In genomic region chr18:43916984-43917383, GRCh38 we compare ENCODE assay signal across 16 cellular contexts.
A peak's percentile ranks its signal among the peaks of the same experiment; 100 is the strongest.
DNase-seq lines count a peak whose midpoint lies in the region; ATAC-seq and TF ChIP-seq lines count a peak whose summit lies in the region.
"Had no signal": no experiment of that assay in that cellular context is flagged by ENCODE, and none has a peak within 500 bp of the region (broad histone marks: within the 10 kb centered on the region; RNA-seq: fewer than 3 reads in every experiment).

No MANE protein-coding gene starts in this region.

- H3K4me3 Mint-ChIP-seq in stimulated activated naive CD8-positive, alpha-beta T cell treated with anti-CD3 and anti-CD28 coated beads, Interleukin-15, amount 100 ng/mL, for 72 hours: no peak overlapping the region
- H3K4me3 Mint-ChIP-seq in naive thymus-derived CD4-positive, alpha-beta T cell: no peak overlapping the region
- no peak overlapping the region for H3K4me3 Mint-ChIP-seq in activated CD4-positive, alpha-beta T cell treated with anti-CD3 and anti-CD28 coated beads, Interleukin-2, amount 10 ng/mL, durations not matched to agents 7 days and 5 days
- H3K4me3 Mint-ChIP-seq: CD4-positive, CD25-positive, alpha-beta regulatory T cell; H9 had no signal

- no peaks in the 10 kb centered on the region for H3K4me1 Mint-ChIP-seq in stimulated activated naive CD8-positive, alpha-beta T cell treated with anti-CD3 and anti-CD28 coated beads, Interleukin-15, amount 100 ng/mL, for 72 hours
- H3K4me1 Mint-ChIP-seq in naive thymus-derived CD4-positive, alpha-beta T cell: no peaks in the 10 kb centered on the region
- no peaks in the 10 kb centered on the region for H3K4me1 Mint-ChIP-seq in activated CD4-positive, alpha-beta T cell treated with anti-CD3 and anti-CD28 coated beads, Interleukin-2, amount 10 ng/mL, durations not matched to agents 7 days and 5 days
- H3K4me1 Mint-ChIP-seq: CD4-positive, CD25-positive, alpha-beta regulatory T cell had no signal

- no peak for TF ChIP-seq CTCF in left lung (IDR thresholded peaks at IDR 0.05)

- no peaks in the 10 kb centered on the region for H3K9me3 ChIP-seq in left lung
- no peaks in the 10 kb centered on the region for H3K9me3 ChIP-seq in naive thymus-derived CD4-positive, alpha-beta T cell (ENCODE audit: control insufficient read depth in 2 of 3, low read length in 3 of 3)
- H3K9me3 ChIP-seq: BLaER1 treated with 17β-estradiol and CSF1 and Interleukin-3, amounts not matched to agents 10 nM and 100 nM had no signal

- peak; percentile 36 for ATAC-seq in GM18511 (IDR thresholded peaks at IDR 0.05; ENCODE audit: unreplicated experiment)
- peak; percentile 28 for ATAC-seq in GM19397 (IDR thresholded peaks at IDR 0.05; ENCODE audit: unreplicated experiment)
- ATAC-seq in HG03354 (IDR thresholded peaks at IDR 0.05; ENCODE audit: poor library complexity, severe bottlenecking, unreplicated experiment): peak; percentile 53
- ATAC-seq in stimulated activated naive CD8-positive, alpha-beta T cell treated with anti-CD3 and anti-CD28 coated beads, Interleukin-15, amount 100 ng/mL, for 72 hours: no peak
- no peak for ATAC-seq in left lung
- no peak for ATAC-seq in naive thymus-derived CD4-positive, alpha-beta T cell

- H3K4me3 ChIP-seq in left lung: no peak overlapping the region
- no peak overlapping the region for H3K4me3 ChIP-seq in naive thymus-derived CD4-positive, alpha-beta T cell (ENCODE audit: low read length)
- H3K4me3 ChIP-seq: BLaER1 treated with 17β-estradiol and CSF1 and Interleukin-3, amounts not matched to agents 10 nM and 100 nM had no signal

- H3K9me3 Mint-ChIP-seq in stimulated activated naive CD8-positive, alpha-beta T cell treated with anti-CD3 and anti-CD28 coated beads, Interleukin-15, amount 100 ng/mL, for 72 hours: no peaks in the 10 kb centered on the region
- peaks cover 0 to 22% (median 3%) of the 10 kb centered on the region in 11 donors for H3K9me3 Mint-ChIP-seq in naive thymus-derived CD4-positive, alpha-beta T cell
- H3K9me3 Mint-ChIP-seq in activated CD4-positive, alpha-beta T cell treated with anti-CD3 and anti-CD28 coated beads, Interleukin-2, amount 10 ng/mL, durations not matched to agents 7 days and 5 days: no peaks in the 10 kb centered on the region
- H3K9me3 Mint-ChIP-seq: H9 had no signal

- H3K36me3 ChIP-seq in left lung: no peaks in the 10 kb centered on the region
- H3K36me3 ChIP-seq in naive thymus-derived CD4-positive, alpha-beta T cell (ENCODE audit: control insufficient read depth in 2 of 3, insufficient read depth in 3 of 3, low read length in 3 of 3): no peaks in the 10 kb centered on the region
- H3K36me3 ChIP-seq: BLaER1 treated with 17β-estradiol and CSF1 and Interleukin-3, amounts not matched to agents 10 nM and 100 nM had no signal

- H3K36me3 Mint-ChIP-seq in naive thymus-derived CD4-positive, alpha-beta T cell: no peaks in the 10 kb centered on the region
- no peaks in the 10 kb centered on the region for H3K36me3 Mint-ChIP-seq in activated CD4-positive, alpha-beta T cell treated with anti-CD3 and anti-CD28 coated beads, Interleukin-2, amount 10 ng/mL, durations not matched to agents 7 days and 5 days (ENCODE audit: low read depth)
- H3K36me3 Mint-ChIP-seq: CD4-positive, CD25-positive, alpha-beta regulatory T cell had no signal

- CTCF ChIA-PET in naive thymus-derived CD4-positive, alpha-beta T cell (lab: Charles Lee): no interaction called here
- CTCF ChIA-PET in activated CD4-positive, alpha-beta T cell treated with anti-CD3 and anti-CD28 coated beads, Interleukin-2, amount 10 ng/mL, durations not matched to agents 7 days and 5 days (lab: Charles Lee): no interaction called here

- H3K4me1 ChIP-seq in left lung: no peaks in the 10 kb centered on the region
- no peaks in the 10 kb centered on the region for H3K4me1 ChIP-seq in naive thymus-derived CD4-positive, alpha-beta T cell (ENCODE audit: control insufficient read depth in 2 of 2, insufficient read depth in 2 of 2, low read length in 2 of 2)

- H3K27ac Mint-ChIP-seq in stimulated activated naive CD8-positive, alpha-beta T cell treated with anti-CD3 and anti-CD28 coated beads, Interleukin-15, amount 100 ng/mL, for 72 hours: no peak overlapping the region
- no peak overlapping the region for H3K27ac Mint-ChIP-seq in naive thymus-derived CD4-positive, alpha-beta T cell
- H3K27ac Mint-ChIP-seq in activated CD4-positive, alpha-beta T cell treated with anti-CD3 and anti-CD28 coated beads, Interleukin-2, amount 10 ng/mL, durations not matched to agents 7 days and 5 days: no peak overlapping the region
- H3K27ac Mint-ChIP-seq: CD4-positive, CD25-positive, alpha-beta regulatory T cell; H9 had no signal

- POLR2A ChIA-PET in naive thymus-derived CD4-positive, alpha-beta T cell (lab: Charles Lee): no interaction called here
- POLR2A ChIA-PET in activated CD4-positive, alpha-beta T cell treated with anti-CD3 and anti-CD28 coated beads, Interleukin-2, amount 10 ng/mL, durations not matched to agents 7 days and 5 days (lab: Charles Lee): no interaction called here

- intact Hi-C loops in left lung (cut with DNase I): no loop called here
- intact Hi-C loops in naive thymus-derived CD4-positive, alpha-beta T cell (cut with micrococcal nuclease): no loop called here

- H3K27me3 Mint-ChIP-seq in stimulated activated naive CD8-positive, alpha-beta T cell treated with anti-CD3 and anti-CD28 coated beads, Interleukin-15, amount 100 ng/mL, for 72 hours: no peaks in the 10 kb centered on the region
- H3K27me3 Mint-ChIP-seq in naive thymus-derived CD4-positive, alpha-beta T cell: no peaks in the 10 kb centered on the region
- no peaks in the 10 kb centered on the region for H3K27me3 Mint-ChIP-seq in activated CD4-positive, alpha-beta T cell treated with anti-CD3 and anti-CD28 coated beads, Interleukin-2, amount 10 ng/mL, durations not matched to agents 7 days and 5 days
- H3K27me3 Mint-ChIP-seq: CD4-positive, CD25-positive, alpha-beta regulatory T cell had no signal

- peak; percentile 46 for DNase-seq in kidney tubule cell (ENCODE audit: low spot score)
- no peak for DNase-seq in stimulated activated naive CD8-positive, alpha-beta T cell treated with anti-CD3 and anti-CD28 coated beads, Interleukin-15, amount 100 ng/mL, for 72 hours
- no peak for DNase-seq in left lung
- DNase-seq in naive thymus-derived CD4-positive, alpha-beta T cell: no peak
- DNase-seq in activated CD4-positive, alpha-beta T cell treated with anti-CD3 and anti-CD28 coated beads, Interleukin-2, amount 10 ng/mL, durations not matched to agents 7 days and 5 days: no peak
- DNase-seq: 8988T; CD4-positive, CD25-positive, alpha-beta regulatory T cell; DMS53; GF-D8; GOT3; H9 had no signal

- H3K27me3 ChIP-seq in left lung: no peaks in the 10 kb centered on the region
- no peaks in the 10 kb centered on the region for H3K27me3 ChIP-seq in naive thymus-derived CD4-positive, alpha-beta T cell (ENCODE audit: control insufficient read depth in 2 of 2, insufficient read depth in 2 of 2, low read length in 2 of 2)
- H3K27me3 ChIP-seq: BLaER1 treated with 17β-estradiol and CSF1 and Interleukin-3, amounts not matched to agents 10 nM and 100 nM had no signal

- no peak overlapping the region for H3K27ac ChIP-seq in left lung
- no peak overlapping the region for H3K27ac ChIP-seq in naive thymus-derived CD4-positive, alpha-beta T cell (ENCODE audit: low read depth, low read length)
- H3K27ac ChIP-seq: KMS-11 had no signal

Comparison
In these comparisons a context has a peak if more than half of its experiments do, and no peak if none do; other contexts are left out.
1. ATAC-seq: peak in GM18511 (single experiment), GM19397 (single experiment) and HG03354 (single experiment); none in stimulated activated naive CD8-positive, alpha-beta T cell treated with anti-CD3 and anti-CD28 coated beads, Interleukin-15, amount 100 ng/mL, for 72 hours (single experiment), left lung (single experiment) and naive thymus-derived CD4-positive, alpha-beta T cell (single experiment).